ENCODE assay signal across 36 cellular contexts in the genomic region with DNA sequence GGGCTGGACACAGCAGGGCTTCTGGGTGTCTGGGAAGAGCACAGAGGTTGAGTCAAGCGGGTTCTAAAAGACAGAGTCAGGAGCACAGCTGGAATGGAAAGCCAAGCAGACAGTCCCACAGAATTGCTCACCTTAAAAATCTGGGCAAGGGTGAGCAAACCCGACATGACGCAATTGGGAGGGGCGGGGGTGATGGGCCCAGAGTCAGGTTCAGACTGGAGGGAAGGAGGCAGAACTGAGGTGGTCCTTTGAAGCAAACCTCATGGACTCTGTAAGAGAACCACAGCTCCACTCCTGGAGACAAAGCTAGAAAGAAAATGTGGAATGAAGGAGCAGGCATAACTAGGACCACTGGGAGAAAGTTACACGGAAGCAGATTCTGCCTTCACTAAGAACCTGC. TPM values are rescaled to one million over a fixed set of nuclear protein-coding genes. Genes with fewer than 3 reads are reported as not detected.
"Had no signal": no experiment of that assay in that cellular context is flagged by ENCODE, and none has a peak within 500 bp of the region (broad histone marks: within the 10 kb centered on the region; RNA-seq: fewer than 3 reads in every experiment).

No MANE protein-coding gene starts in this region.

- H3K9me3 Mint-ChIP-seq: activated B cell treated with CpG ODN at 0.5 μM for 24 hours; activated CD4-positive, alpha-beta memory T cell treated with anti-CD3 and anti-CD28 coated beads for 36 hours; activated CD8-positive, alpha-beta T cell treated with anti-CD3 and anti-CD28 coated beads for 36 hours; activated naive CD4-positive, alpha-beta T cell treated with anti-CD3 and anti-CD28 coated beads for 36 hours; activated naive CD4-positive, alpha-beta T cell treated with anti-CD3 and anti-CD28 coated beads, Interleukin-2, amount 50 U/mL, for 72 hours; activated naive CD8-positive, alpha-beta T cell treated with anti-CD3 and anti-CD28 coated beads, Interleukin-2, amount 10 ng/mL, durations not matched to agents 7 days and 5 days; activated T-cell treated with anti-CD3 and anti-CD28 coated beads, Interleukin-2, amount 50 U/mL, for 72 hours; activated T-helper 1 cell treated with anti-CD3 and anti-CD28 coated beads, Interleukin-12 subunit alpha, Interleukin-12 subunit beta, Interleukin-2, Interleukin-4 antibody, amounts not matched to agents 30 ng/mL and 10 ng/mL and 1 ng/mL, durations not matched to agents 14 hours and 24 hours and 36 hours; activated T-helper 17 cell treated with anti-CD3 and anti-CD28 coated beads, Interleukin-2, amount 50 U/mL, for 72 hours; T-helper 1 cell treated with Interleukin-12 subunit alpha and Interleukin-12 subunit beta and Interleukin-4 antibody, amounts not matched to agents 30 μg/mL and 1 μg/mL, for 36 hours; T-helper 2 cell treated with Interferon-gamma antibody and Interleukin-4, amounts not matched to agents 5 μg/mL and 100 μg/mL, for 36 hours had no signal

- H3K27ac Mint-ChIP-seq: activated B cell treated with CpG ODN at 0.5 μM for 24 hours; activated CD4-positive, alpha-beta memory T cell treated with anti-CD3 and anti-CD28 coated beads for 36 hours; activated CD4-positive, alpha-beta T cell treated with anti-CD3 and anti-CD28 coated beads for 36 hours; activated CD8-positive, alpha-beta T cell treated with anti-CD3 and anti-CD28 coated beads for 36 hours; activated naive CD4-positive, alpha-beta T cell treated with anti-CD3 and anti-CD28 coated beads for 36 hours; activated naive CD4-positive, alpha-beta T cell treated with anti-CD3 and anti-CD28 coated beads, Interleukin-2, amount 50 U/mL, for 72 hours; activated naive CD8-positive, alpha-beta T cell treated with anti-CD3 and anti-CD28 coated beads, Interleukin-2, amount 10 ng/mL, durations not matched to agents 7 days and 5 days; activated T-cell treated with anti-CD3 and anti-CD28 coated beads, Interleukin-2, amount 50 U/mL, for 72 hours; activated T-helper 1 cell treated with anti-CD3 and anti-CD28 coated beads, Interleukin-12 subunit alpha, Interleukin-12 subunit beta, Interleukin-2, Interleukin-4 antibody, amounts not matched to agents 30 ng/mL and 10 ng/mL and 1 ng/mL, durations not matched to agents 14 hours and 24 hours and 36 hours; activated T-helper 17 cell treated with anti-CD3 and anti-CD28 coated beads, Interleukin-2, amount 50 U/mL, for 72 hours; T-helper 1 cell treated with Interleukin-12 subunit alpha and Interleukin-12 subunit beta and Interleukin-4 antibody, amounts not matched to agents 30 μg/mL and 1 μg/mL, for 36 hours; T-helper 2 cell treated with Interferon-gamma antibody and Interleukin-4, amounts not matched to agents 5 μg/mL and 100 μg/mL, for 36 hours had no signal

- H3K27me3 Mint-ChIP-seq: activated B cell treated with CpG ODN at 0.5 μM for 24 hours; activated CD4-positive, alpha-beta T cell treated with anti-CD3 and anti-CD28 coated beads for 36 hours; activated CD8-positive, alpha-beta T cell treated with anti-CD3 and anti-CD28 coated beads for 36 hours; activated naive CD8-positive, alpha-beta T cell treated with anti-CD3 and anti-CD28 coated beads, Interleukin-2, amount 10 ng/mL, durations not matched to agents 7 days and 5 days; activated T-helper 17 cell treated with anti-CD3 and anti-CD28 coated beads, Interleukin-2, amount 50 U/mL, for 72 hours had no signal

- H3K36me3 Mint-ChIP-seq: activated CD4-positive, alpha-beta memory T cell treated with anti-CD3 and anti-CD28 coated beads for 36 hours; activated naive CD4-positive, alpha-beta T cell treated with anti-CD3 and anti-CD28 coated beads, Interleukin-2, amount 50 U/mL, for 72 hours; activated naive CD8-positive, alpha-beta T cell treated with anti-CD3 and anti-CD28 coated beads, Interleukin-2, amount 10 ng/mL, durations not matched to agents 7 days and 5 days had no signal

- H3K4me3 Mint-ChIP-seq: activated B cell treated with CpG ODN at 0.5 μM for 24 hours; activated CD4-positive, alpha-beta memory T cell treated with anti-CD3 and anti-CD28 coated beads for 36 hours; activated CD4-positive, alpha-beta T cell treated with anti-CD3 and anti-CD28 coated beads for 36 hours; activated CD8-positive, alpha-beta T cell treated with anti-CD3 and anti-CD28 coated beads for 36 hours; activated naive CD4-positive, alpha-beta T cell treated with anti-CD3 and anti-CD28 coated beads for 36 hours; activated naive CD8-positive, alpha-beta T cell treated with anti-CD3 and anti-CD28 coated beads, Interleukin-2, amount 10 ng/mL, durations not matched to agents 7 days and 5 days; activated T-cell treated with anti-CD3 and anti-CD28 coated beads, Interleukin-2, amount 50 U/mL, for 4 hours; activated T-cell treated with anti-CD3 and anti-CD28 coated beads, Interleukin-2, amount 50 U/mL, for 72 hours; activated T-helper 1 cell treated with anti-CD3 and anti-CD28 coated beads, Interleukin-12 subunit alpha, Interleukin-12 subunit beta, Interleukin-2, Interleukin-4 antibody, amounts not matched to agents 30 ng/mL and 10 ng/mL and 1 ng/mL, durations not matched to agents 14 hours and 24 hours and 36 hours; activated T-helper 17 cell treated with anti-CD3 and anti-CD28 coated beads, Interleukin-2, amount 50 U/mL, for 72 hours; T-helper 1 cell treated with Interleukin-12 subunit alpha and Interleukin-12 subunit beta and Interleukin-4 antibody, amounts not matched to agents 30 μg/mL and 1 μg/mL, for 36 hours; T-helper 2 cell treated with Interferon-gamma antibody and Interleukin-4, amounts not matched to agents 5 μg/mL and 100 μg/mL, for 36 hours had no signal

- H3K4me1 Mint-ChIP-seq: activated B cell treated with CpG ODN at 0.5 μM for 24 hours; activated CD4-positive, alpha-beta T cell treated with anti-CD3 and anti-CD28 coated beads for 36 hours; activated naive CD8-positive, alpha-beta T cell treated with anti-CD3 and anti-CD28 coated beads, Interleukin-2, amount 10 ng/mL, durations not matched to agents 7 days and 5 days; activated T-helper 17 cell treated with anti-CD3 and anti-CD28 coated beads, Interleukin-2, amount 50 U/mL, for 72 hours had no signal

- ATAC-seq: activated CD4-positive, alpha-beta T cell treated with anti-CD3 and anti-CD28 coated beads for 36 hours; activated CD4-positive, CD25-positive, alpha-beta regulatory T cell treated with anti-CD3 and anti-CD28 coated beads, Interleukin-2, amount 50 U/mL, for 24 hours; activated CD8-positive, alpha-beta T cell treated with anti-CD3 and anti-CD28 coated beads for 36 hours; activated naive CD4-positive, alpha-beta T cell treated with anti-CD3 and anti-CD28 coated beads, Interleukin-2, amount 50 U/mL, for 72 hours; activated T-cell treated with anti-CD3 and anti-CD28 coated beads, Interleukin-2, amount 50 U/mL, for 4 hours; activated T-cell treated with anti-CD3 and anti-CD28 coated beads, Interleukin-2, amount 50 U/mL, for 72 hours; activated T-helper 17 cell treated with anti-CD3 and anti-CD28 coated beads, Interleukin-2, amount 50 U/mL, for 72 hours; body of pancreas had no signal

- DNase-seq: activated B cell treated with CpG ODN at 0.5 μM for 24 hours; activated CD4-positive, alpha-beta memory T cell treated with anti-CD3 and anti-CD28 coated beads for 36 hours; activated CD4-positive, alpha-beta T cell treated with anti-CD3 and anti-CD28 coated beads for 1 hour; activated CD4-positive, alpha-beta T cell treated with anti-CD3 and anti-CD28 coated beads for 36 hours; activated CD4-positive, alpha-beta T cell treated with anti-CD3 and anti-CD28 coated beads for 48 hours; activated CD4-positive, alpha-beta T cell treated with anti-CD3 and anti-CD28 coated beads, Interleukin-2, amount 50 U/mL, for 1 hour; activated CD4-positive, alpha-beta T cell treated with anti-CD3 and anti-CD28 coated beads, Interleukin-2, amount 50 U/mL, for 4 hours; activated CD8-positive, alpha-beta memory T cell treated with anti-CD3 and anti-CD28 coated beads, Interleukin-2, amount 50 U/mL, for 4 hours; activated CD8-positive, alpha-beta T cell treated with anti-CD3 and anti-CD28 coated beads for 36 hours; activated effector memory CD4-positive, alpha-beta T cell treated with anti-CD3 and anti-CD28 coated beads, Interleukin-2, amount 50 U/mL, for 16 hours; activated gamma-delta T cell treated with Interleukin-2 at 50 U/mL for 16 hours; activated naive CD4-positive, alpha-beta T cell; activated naive CD4-positive, alpha-beta T cell treated with anti-CD3 and anti-CD28 coated beads for 36 hours; activated naive CD4-positive, alpha-beta T cell treated with anti-CD3 and anti-CD28 coated beads, Interleukin-2, amount 50 U/mL, for 16 hours; activated naive CD8-positive, alpha-beta T cell treated with anti-CD3 and anti-CD28 coated beads, Interleukin-2, amount 10 ng/mL, durations not matched to agents 7 days and 5 days; activated T-cell treated with anti-CD3 and anti-CD28 coated beads for 4 hours; activated T-cell treated with anti-CD3 and anti-CD28 coated beads, Interleukin-2, amount 50 U/mL, for 1 hour; activated T-cell treated with anti-CD3 and anti-CD28 coated beads, Interleukin-2, amount 50 U/mL, for 4 hours; activated T-cell treated with anti-CD3 and anti-CD28 coated beads, Interleukin-2, amount 50 U/mL, for 72 hours; adrenal gland; amniotic stem cell; aorta; body of pancreas; brain microvascular endothelial cell; central memory CD4-positive, alpha-beta T cell; cerebellar nuclear complex; SW 1271; T-helper 1 cell; T-helper 2 cell; T-helper 9 cell had no signal

RNA-seq across cellular contexts. Expression of gene FAM78B, which starts 49.0 kb away (rescaled TPM):
- total RNA-seq: activated naive CD8-positive, alpha-beta T cell treated with anti-CD3 and anti-CD28 coated beads, Interleukin-2, amount 10 ng/mL, durations not matched to agents 7 days and 5 days had no signal
